In the genomic region with DNA sequence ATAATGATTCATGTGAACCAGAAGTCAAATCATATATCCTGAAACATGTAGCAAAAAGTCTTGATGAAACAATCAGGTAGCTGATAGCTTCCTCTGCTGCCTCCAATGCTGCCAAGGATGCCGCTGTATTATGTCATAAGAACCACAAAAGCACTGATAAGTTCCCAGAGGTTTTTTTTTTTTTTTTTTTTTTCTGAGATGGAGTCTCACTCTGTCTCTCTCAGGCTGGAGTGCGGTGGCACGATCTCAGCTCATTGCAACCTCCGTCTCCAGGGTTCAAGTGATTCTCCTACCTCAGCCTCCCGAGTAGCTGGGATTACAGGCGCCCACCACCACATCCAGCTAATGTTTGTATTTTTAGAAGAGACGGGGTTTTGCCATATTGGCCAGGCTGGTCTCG, we compare ENCODE assay signal across 7 cellular contexts. TPM values are rescaled to one million over a fixed set of nuclear protein-coding genes. Genes with fewer than 3 reads are reported as not detected.
DNase-seq lines count a peak whose midpoint lies in the region; ATAC-seq and TF ChIP-seq lines count a peak whose summit lies in the region.
"Not testable (repeated sequence)": the region's sequence is repeated elsewhere in the genome, so short reads cannot be mapped to it uniquely, and the experiment has no call there.

No MANE protein-coding gene starts in this region.

- POLR2A ChIA-PET in OCI-LY7 (lab: Charles Lee), result interaction anchor here (0.7 to 4.1 kb wide), 3 partner anchors 10 to 74 kb away, joined by 3 to 34 read pairs (median 6); a partner anchor contains a TSS
- POLR2A ChIA-PET in activated CD4-positive, alpha-beta T cell treated with anti-CD3 and anti-CD28 coated beads for 36 hours (lab: Charles Lee), result interaction anchor here (0.5 to 1.2 kb wide), 2 partner anchors 9 to 103 kb away, joined by 3 to 8 read pairs; a partner anchor contains a TSS
- POLR2A ChIA-PET in naive thymus-derived CD8-positive, alpha-beta T cell (lab: Charles Lee), result interaction anchor here (0.7 to 16.1 kb wide), 5 partner anchors 7 to 694 kb away, joined by 4 to 309 read pairs (median 9); a partner anchor contains a TSS

- ATAC-seq in activated CD4-positive, alpha-beta T cell treated with anti-CD3 and anti-CD28 coated beads for 36 hours, result not testable (repeated sequence)
- peak in 1 of 2 donors; percentile 16 for ATAC-seq in naive thymus-derived CD8-positive, alpha-beta T cell

- CTCF ChIA-PET in OCI-LY7 (lab: Charles Lee; ENCODE audit: unreplicated experiment), result not testable (repeated sequence)
- CTCF ChIA-PET in activated CD4-positive, alpha-beta T cell treated with anti-CD3 and anti-CD28 coated beads for 36 hours (lab: Charles Lee), result interaction anchor here (0.9 to 1.3 kb wide), 3 partner anchors 11 to 74 kb away, joined by 4 read pairs; a partner anchor contains a TSS
- CTCF ChIA-PET in activated naive CD4-positive, alpha-beta T cell treated with anti-CD3 and anti-CD28 coated beads for 36 hours (lab: Charles Lee), result interaction anchor here (0.7 to 1.8 kb wide), 3 partner anchors 9 to 36 kb away, joined by 3 to 5 read pairs (median 3); no protein-coding TSS in a partner anchor

- H3K27me3 ChIP-seq in effector memory CD4-positive, alpha-beta T cell (replicated peaks; ENCODE audit: control insufficient read depth, insufficient read depth, low read length, poor library complexity, severe bottlenecking), result not testable (repeated sequence)

- TF ChIP-seq CTCF in GM12865 (IDR thresholded peaks at IDR 0.05; ENCODE audit: insufficient read depth, low read depth, low read length, missing control alignments); OCI-LY7 (conservative IDR thresholded peaks at IDR 0.05; ENCODE audit: low read length): not testable (repeated sequence)

- not testable (repeated sequence) for H3K27me3 Mint-ChIP-seq in activated CD4-positive, alpha-beta T cell treated with anti-CD3 and anti-CD28 coated beads for 36 hours; activated naive CD4-positive, alpha-beta T cell treated with anti-CD3 and anti-CD28 coated beads for 36 hours (ENCODE audit: low read depth); naive thymus-derived CD8-positive, alpha-beta T cell

- H3K4me3 ChIP-seq in GM12865 (ENCODE audit: low read depth, low read length), result peak overlapping the region; percentile 82
- H3K4me3 ChIP-seq in OCI-LY7 (ENCODE audit: low read depth, low read length, poor library complexity, severe bottlenecking), result peak overlapping the region; percentile 63
- H3K4me3 ChIP-seq in effector memory CD4-positive, alpha-beta T cell (ENCODE audit: insufficient read depth, low read depth, low read length, poor library complexity, severe bottlenecking), result peak overlapping the region; percentile 45

- H3K27ac Mint-ChIP-seq in activated CD4-positive, alpha-beta T cell treated with anti-CD3 and anti-CD28 coated beads for 36 hours, result peak overlapping the region; percentile 98
- peak overlapping the region; percentile 100 for H3K27ac Mint-ChIP-seq in activated naive CD4-positive, alpha-beta T cell treated with anti-CD3 and anti-CD28 coated beads for 36 hours
- H3K27ac Mint-ChIP-seq in naive thymus-derived CD8-positive, alpha-beta T cell, result peak overlapping the region; percentile 89 to 100 (median 98)

- not testable (repeated sequence) for H3K9me2 ChIP-seq in OCI-LY7 (ENCODE audit: insufficient read depth, low read length)

- not testable (repeated sequence) for H3K9me3 Mint-ChIP-seq in activated CD4-positive, alpha-beta T cell treated with anti-CD3 and anti-CD28 coated beads for 36 hours (ENCODE audit: low read depth); activated naive CD4-positive, alpha-beta T cell treated with anti-CD3 and anti-CD28 coated beads for 36 hours; naive thymus-derived CD8-positive, alpha-beta T cell

- H3K79me2 ChIP-seq in OCI-LY7 (ENCODE audit: insufficient read depth, low read depth, low read length), result peaks cover 98% of the 10 kb centered on the region

- peaks cover 56% of the 10 kb centered on the region for H3K4me1 Mint-ChIP-seq in activated CD4-positive, alpha-beta T cell treated with anti-CD3 and anti-CD28 coated beads for 36 hours
- H3K4me1 Mint-ChIP-seq in activated naive CD4-positive, alpha-beta T cell treated with anti-CD3 and anti-CD28 coated beads for 36 hours (ENCODE audit: low read depth), result peaks cover 51% of the 10 kb centered on the region
- peaks cover 11 to 81% (median 57%) of the 10 kb centered on the region in 4 donors for H3K4me1 Mint-ChIP-seq in naive thymus-derived CD8-positive, alpha-beta T cell

- not testable (repeated sequence) for DNase-seq in GM12865 (ENCODE audit: low read depth); OCI-LY7 (ENCODE audit: low spot score)
- peak; percentile 40 for DNase-seq in activated CD4-positive, alpha-beta T cell treated with anti-CD3 and anti-CD28 coated beads for 36 hours
- peak; percentile 48 for DNase-seq in activated naive CD4-positive, alpha-beta T cell treated with anti-CD3 and anti-CD28 coated beads for 36 hours
- DNase-seq in effector memory CD4-positive, alpha-beta T cell, result peak in 2 of 3 donors; percentile 27 to 44
- peak in 6 of 10 donors; percentile 23 to 65 (median 47) for DNase-seq in naive thymus-derived CD8-positive, alpha-beta T cell
- DNase-seq in stimulated activated naive CD4-positive, alpha-beta T cell (lab: John Stamatoyannopoulos, UW), result peak in 5 of 6 experiments; percentile 13 to 61 (median 51)

- peak overlapping the region; percentile 98 for H3K4me3 Mint-ChIP-seq in activated CD4-positive, alpha-beta T cell treated with anti-CD3 and anti-CD28 coated beads for 36 hours
- peak overlapping the region; percentile 84 for H3K4me3 Mint-ChIP-seq in activated naive CD4-positive, alpha-beta T cell treated with anti-CD3 and anti-CD28 coated beads for 36 hours
- peak overlapping the region; percentile 75 to 100 (median 97) for H3K4me3 Mint-ChIP-seq in naive thymus-derived CD8-positive, alpha-beta T cell

- not testable (repeated sequence) for H2AFZ ChIP-seq in OCI-LY7 (ENCODE audit: low read length)

- H3K36me3 Mint-ChIP-seq in activated CD4-positive, alpha-beta T cell treated with anti-CD3 and anti-CD28 coated beads for 36 hours (ENCODE audit: low read depth), result peaks cover 28% of the 10 kb centered on the region
- not testable (repeated sequence) for H3K36me3 Mint-ChIP-seq in activated naive CD4-positive, alpha-beta T cell treated with anti-CD3 and anti-CD28 coated beads for 36 hours (ENCODE audit: low read depth); naive thymus-derived CD8-positive, alpha-beta T cell

- not testable (repeated sequence) for H4K20me1 ChIP-seq in OCI-LY7 (ENCODE audit: insufficient read depth, low read length)

- peak overlapping the region; percentile 100 for H3K27ac ChIP-seq in OCI-LY7 (ENCODE audit: low read depth, low read length, poor library complexity, severe bottlenecking)
- peak overlapping the region; percentile 94 for H3K27ac ChIP-seq in effector memory CD4-positive, alpha-beta T cell (ENCODE audit: insufficient read depth, low read length, poor library complexity, severe bottlenecking)

- H3K9me3 ChIP-seq in OCI-LY7 (ENCODE audit: low read length); effector memory CD4-positive, alpha-beta T cell (ENCODE audit: control insufficient read depth, low read length): not testable (repeated sequence)

- peaks cover 96% of the 10 kb centered on the region for H3K4me1 ChIP-seq in OCI-LY7 (ENCODE audit: insufficient read depth, low read length, poor library complexity, severe bottlenecking)
- H3K4me1 ChIP-seq in effector memory CD4-positive, alpha-beta T cell (ENCODE audit: control insufficient read depth, insufficient read depth, low read length, poor library complexity, severe bottlenecking), result peaks cover 60% of the 10 kb centered on the region

- not testable (repeated sequence) for BruUV-seq in OCI-LY7 (replicated peaks; lab: Mats Ljungman, UMichigan)

- peaks cover 32% of the 10 kb centered on the region for H3K36me3 ChIP-seq in OCI-LY7 (ENCODE audit: insufficient read depth, low read length)
- H3K36me3 ChIP-seq in effector memory CD4-positive, alpha-beta T cell (ENCODE audit: control insufficient read depth, insufficient read depth, low read length), result not testable (repeated sequence)

- intact Hi-C loops in OCI-LY7 (cut with micrococcal nuclease; ENCODE audit: unreplicated experiment), result not testable (repeated sequence)
- intact Hi-C loops in activated CD4-positive, alpha-beta T cell treated with anti-CD3 and anti-CD28 coated beads for 36 hours (cut with DNase I, micrococcal nuclease), result loop anchor here in 1 of 2 experiments (2.0 kb wide), 1 partner anchor 186 kb away; a partner anchor contains a TSS
- intact Hi-C loops in activated naive CD4-positive, alpha-beta T cell treated with anti-CD3 and anti-CD28 coated beads for 36 hours (cut with micrococcal nuclease), result loop anchor here (10.0 kb wide), 1 partner anchor 1150 kb away; no protein-coding TSS in a partner anchor

- peak overlapping the region; percentile 96 for H3K4me2 ChIP-seq in OCI-LY7 (ENCODE audit: low read length)

RNA-seq across cellular contexts. Expression of a gene that starts 8.7 kb away (rescaled TPM):
- 145 and 182 TPM in 2 replicates for total RNA-seq in OCI-LY7 (2014; rRNA removed; shearing (Covaris generic))
- 216 and 231 TPM in 2 replicates for total RNA-seq in OCI-LY7 (2022)
- total RNA-seq in activated CD4-positive, alpha-beta T cell treated with anti-CD3 and anti-CD28 coated beads for 36 hours, result 100 to 1,000 TPM; 183 to 233 TPM
- total RNA-seq in activated naive CD4-positive, alpha-beta T cell treated with anti-CD3 and anti-CD28 coated beads for 36 hours, result 100 to 1,000 TPM; 137 to 143 TPM
- total RNA-seq in naive thymus-derived CD8-positive, alpha-beta T cell, result 100 to 1,000 TPM; 234 to 235 TPM
- polyA plus RNA-seq in naive thymus-derived CD8-positive, alpha-beta T cell, result 100 to 1,000 TPM; 161 to 269 (median 226) TPM
